8 cellular contexts compared by ENCODE assay signal in genomic region chr7:135509839-135510602, GRCh38. TPM values are rescaled to one million over a fixed set of nuclear protein-coding genes. Genes with fewer than 3 reads are reported as not detected.
DNase-seq lines count a peak whose midpoint lies in the region; ATAC-seq and TF ChIP-seq lines count a peak whose summit lies in the region.

CNOT4 (minus strand) TSS chr7:135510102; CDS start chr7:135438331, 71,771 bp downstream.

- TF ChIP-seq CTCF in heart left ventricle (IDR thresholded peaks at IDR 0.05) (no peak), transverse colon (IDR thresholded peaks at IDR 0.05) (no peak)

- H3K9me3 ChIP-seq in heart left ventricle: no peaks in the 10 kb centered on the region
- H3K9me3 ChIP-seq in transverse colon: no peaks in the 10 kb centered on the region

- H3K36me3 ChIP-seq in heart left ventricle (no peaks in the 10 kb centered on the region), transverse colon (no peaks in the 10 kb centered on the region)

- intact Hi-C loops in heart left ventricle (cut with DNase I) (loop anchor here (2.0 to 10.0 kb wide), 8 partner anchors 47 to 229 kb away; partner anchors contain the start of gene NUP205 (in 8 of the 10)), transverse colon (cut with DNase I; ENCODE audit: low total_unique reads) (loop anchor here (2.0 to 10.0 kb wide), 2 partner anchors 47 to 1045 kb away; partner anchors contain the start of gene NUP205)

- TF ChIP-seq POLR2A in GM15510 (IDR thresholded peaks at IDR 0.05; ENCODE audit: borderline replicate concordance, extremely low read depth, insufficient read length) (peak; percentile 82), heart left ventricle (IDR thresholded peaks at IDR 0.05) (peak in 1 of 2 donors; percentile 57), transverse colon (IDR thresholded peaks at IDR 0.05) (peak; percentile 71)

- peak within 1 kb of the TSS; percentile 49 to 92 (median 77) for H3K4me3 ChIP-seq in heart left ventricle
- peak within 1 kb of the TSS; percentile 66 to 94 (median 84) for H3K4me3 ChIP-seq in transverse colon

- no peak for TF ChIP-seq EP300 in transverse colon (IDR thresholded peaks at IDR 0.05; ENCODE audit: low read depth)

- H3K27ac ChIP-seq in adipose tissue (ENCODE audit: low read depth, low read length) (peak within 1 kb of the TSS; percentile 38), heart left ventricle (peak within 1 kb of the TSS; percentile 35 to 97 (median 92)), transverse colon (peak within 1 kb of the TSS; percentile 91 to 97 (median 95))

- DNase-seq in NCI-H1436 treated with DMSO at 0.1 percent for 48 hours (lab: John Stamatoyannopoulos, UW): peak; percentile 62
- peak; percentile 96 for DNase-seq in SW480 (ENCODE audit: low spot score)
- DNase-seq in heart left ventricle: peak; percentile 96 to 98 (median 97)
- DNase-seq in pons (ENCODE audit: low spot score): peak; percentile 96
- DNase-seq in transverse colon: peak; percentile 98

- ATAC-seq in HG02870 (IDR thresholded peaks at IDR 0.05; ENCODE audit: unreplicated experiment): peak; percentile 91
- peak; percentile 98 to 100 (median 99) for ATAC-seq in heart left ventricle

- no peaks in the 10 kb centered on the region for H3K27me3 ChIP-seq in heart left ventricle
- H3K27me3 ChIP-seq in transverse colon: no peaks in the 10 kb centered on the region

- WGBS in adipose tissue, 3 donors: 0 to 1% (median 0%) methylated on average over 54 to 56 of the region's 56 CpGs
- WGBS in heart left ventricle, 4 donors: 0% methylated on average over 44 to 56 of the region's 56 CpGs
- 0% methylated on average over 2 to 43 of the region's 56 CpGs for WGBS in transverse colon (ENCODE audit: low coverage in 1 of 2), 2 donors

- in situ Hi-C loops in transverse colon (cut with MboI; ENCODE audit: low pct_ligation_motif_present in 1 of 4, low pct_unique_long_range_greater_than_20kb in 1 of 4, low sequenced_read_pairs in 3 of 4): loop anchor here in 1 of 4 donors (5.0 kb wide), 1 partner anchor 47 kb away; the partner anchor contains the start of gene NUP205

- H3K4me1 ChIP-seq in heart left ventricle (peaks cover 6 to 40% (median 25%) of the 10 kb centered on the region in 12 donors), transverse colon (peaks cover 9 to 32% (median 23%) of the 10 kb centered on the region in 4 donors)

RNA-seq across cellular contexts. Expression of gene CNOT4, which starts in this region (rescaled TPM):
- polyA plus RNA-seq in adipose tissue (1 to 10 TPM; 3.8 to 7.6 (median 6.7) TPM), heart left ventricle (1 to 10 TPM; 7.9 to 9.4 TPM)
- total RNA-seq in heart left ventricle (10 to 100 TPM; 21.2 to 29.2 (median 24.0) TPM), transverse colon (10 to 100 TPM; 18.4 to 82.2 (median 29.9) TPM)

Comparison
In these comparisons a context has a peak if more than half of its experiments do, and no peak if none do; other contexts are left out.
1. Peak in every context shown above with its lines: DNase-seq, ATAC-seq, H3K4me3 ChIP-seq and H3K27ac ChIP-seq.
2. H3K27ac ChIP-seq: peak in every context shown above with its lines; median percentile 95 in transverse colon; 92 in heart left ventricle; 38 in adipose tissue.